Comparison of ENCODE assay signal across 9 cellular contexts in genomic region chr12:116594325-116595038, GRCh38. TPM values are rescaled to one million over a fixed set of nuclear protein-coding genes. Genes with fewer than 3 reads are reported as not detected.
A peak's percentile ranks its signal among the peaks of the same experiment; 100 is the strongest.
DNase-seq lines count a peak whose midpoint lies in the region; ATAC-seq and TF ChIP-seq lines count a peak whose summit lies in the region.
"Had no signal": no experiment of that assay in that cellular context is flagged by ENCODE, and none has a peak within 500 bp of the region (broad histone marks: within the 10 kb centered on the region; RNA-seq: fewer than 3 reads in every experiment).

No MANE protein-coding gene starts in this region.

- no peak for TF ChIP-seq POLR2A in stomach (IDR thresholded peaks at IDR 0.05)

- POLR2A ChIA-PET in activated CD4-positive, alpha-beta memory T cell treated with anti-CD3 and anti-CD28 coated beads for 36 hours (lab: Charles Lee): interaction anchor here (0.5 kb wide), 1 partner anchor 382 kb away, joined by 3 read pairs; no protein-coding TSS in a partner anchor

- TF ChIP-seq CTCF in stomach (IDR thresholded peaks at IDR 0.05): no peak

- no peak for TF ChIP-seq EP300 in stomach (IDR thresholded peaks at IDR 0.05)

- no peak overlapping the region for H3K4me3 Mint-ChIP-seq in activated CD4-positive, alpha-beta memory T cell treated with anti-CD3 and anti-CD28 coated beads for 36 hours

- no peak overlapping the region for H3K27ac Mint-ChIP-seq in activated CD4-positive, alpha-beta memory T cell treated with anti-CD3 and anti-CD28 coated beads for 36 hours

- H3K4me3 ChIP-seq in stomach: no peak overlapping the region

- intact Hi-C loops in activated CD4-positive, alpha-beta memory T cell treated with anti-CD3 and anti-CD28 coated beads for 36 hours (cut with micrococcal nuclease): loop anchor here (2.0 to 10.0 kb wide), 3 partner anchors 36 to 150 kb away; partner anchors contain the start of gene MAP1LC3B2
- intact Hi-C loops in left ventricle myocardium superior (cut with micrococcal nuclease): no loop called here
- intact Hi-C loops in stomach (cut with DNase I; ENCODE audit: low total_unique reads): loop anchor here (10.0 kb wide), 1 partner anchor 600 kb away; no protein-coding TSS in a partner anchor

- peak overlapping the region in 3 of 5 donors; percentile 14 to 43 (median 20) for H3K27ac ChIP-seq in stomach

- no peaks in the 10 kb centered on the region for H3K27me3 Mint-ChIP-seq in activated CD4-positive, alpha-beta memory T cell treated with anti-CD3 and anti-CD28 coated beads for 36 hours

- peaks cover 24 to 58% (median 46%) of the 10 kb centered on the region in 4 donors for H3K4me1 ChIP-seq in stomach

- H3K36me3 Mint-ChIP-seq in activated CD4-positive, alpha-beta memory T cell treated with anti-CD3 and anti-CD28 coated beads for 36 hours: no peaks in the 10 kb centered on the region

- CTCF ChIA-PET in activated CD4-positive, alpha-beta memory T cell treated with anti-CD3 and anti-CD28 coated beads for 36 hours (lab: Charles Lee): no interaction called here

- no peaks in the 10 kb centered on the region for H3K9me3 ChIP-seq in stomach

- H3K36me3 ChIP-seq in stomach: no peaks in the 10 kb centered on the region

- 72 to 83% (median 79%) methylated on average over 12 of the region's 12 CpGs for WGBS in stomach, 5 donors

- DNase-seq in activated gamma-delta T cell treated with Interleukin-2 at 50 U/mL for 16 hours (peak; percentile 19), activated gamma-delta T cell (lab: John Stamatoyannopoulos, UW) (no peak), left ventricle myocardium superior (peak; percentile 58), stomach (no peak), D341Med (ENCODE audit: low spot score) (no peak), cerebellar cortex (ENCODE audit: low spot score) (no peak)
- DNase-seq in activated CD4-positive, alpha-beta memory T cell treated with anti-CD3 and anti-CD28 coated beads for 36 hours: peak; percentile 62
- DNase-seq: retina had no signal

- peaks cover 22% of the 10 kb centered on the region for H3K4me1 Mint-ChIP-seq in activated CD4-positive, alpha-beta memory T cell treated with anti-CD3 and anti-CD28 coated beads for 36 hours (ENCODE audit: low read depth)

- peak; percentile 13 for ATAC-seq in left ventricle myocardium superior
- ATAC-seq in GM19463 (IDR thresholded peaks at IDR 0.05; ENCODE audit: unreplicated experiment): no peak

- no peaks in the 10 kb centered on the region for H3K27me3 ChIP-seq in stomach

- H3K9me3 Mint-ChIP-seq in activated CD4-positive, alpha-beta memory T cell treated with anti-CD3 and anti-CD28 coated beads for 36 hours: no peaks in the 10 kb centered on the region

RNA-seq across cellular contexts. Expression of gene MAP1LC3B2, which starts 35.3 kb away (rescaled TPM):
- total RNA-seq in activated CD4-positive, alpha-beta memory T cell treated with anti-CD3 and anti-CD28 coated beads for 36 hours: 1 to 10 TPM in 1 of 2 experiments, under 1 TPM in 1; 0.78 to 1.2 TPM
- total RNA-seq in left ventricle myocardium superior (3.2 TPM), stomach (10 to 100 TPM in 1 of 5 donors, 1 to 10 TPM in 3, not detected in 1; 1.3 to 16.9 (median 3.4) TPM)
- 1 to 10 TPM in 2 of 3 donors, not detected in 1; 1.9 to 2.4 TPM for polyA plus RNA-seq in stomach

Comparison
In these comparisons a context has a peak if more than half of its experiments do, and no peak if none do; other contexts are left out.
1. DNase-seq: peak in activated gamma-delta T cell treated with Interleukin-2 at 50 U/mL for 16 hours (single experiment), activated CD4-positive, alpha-beta memory T cell treated with anti-CD3 and anti-CD28 coated beads for 36 hours (single experiment) and left ventricle myocardium superior (single experiment); none in activated gamma-delta T cell (single experiment), stomach (single experiment), D341Med (single experiment) and cerebellar cortex (single experiment).